1 cellular context compared by ENCODE assay signal in genomic region chr6:388202-388903, GRCh38.
TF ChIP-seq lines count a peak whose summit lies in the region.

No MANE protein-coding gene starts in this region.

TF ChIP-seq in HepG2, 621 proteins besides CTCF, POLR2A, EP300 and RAD21:
- TF ChIP-seq CEBPG (CRISPR knock-in tag; IDR thresholded peaks at IDR 0.05) (peak; percentile 60), FOSL2 (CRISPR knock-in tag; IDR thresholded peaks at IDR 0.05) (0 out of 2 replicates have a peak, but pooled peaks have one; percentile 18), CEBPB (IDR thresholded peaks at IDR 0.05; ENCODE audit: borderline replicate concordance, low read depth, low read length) (peak; percentile 88), PATZ1 (CRISPR knock-in tag; IDR thresholded peaks at IDR 0.05) (0 out of 2 replicates have a peak, but pooled peaks have one; percentile 15), ZNF749 (CRISPR knock-in tag; IDR thresholded peaks at IDR 0.05; ENCODE audit: borderline replicate concordance) (no peak), HDAC6 (IDR thresholded peaks at IDR 0.05; ENCODE audit: low read depth, low read length) (no peak), NFE2L1 (CRISPR knock-in tag; IDR thresholded peaks at IDR 0.05; ENCODE audit: borderline replicate concordance) (no peak), ATF4 (CRISPR knock-in tag; IDR thresholded peaks at IDR 0.05) (peak in 1 of 2 experiments; percentile 48; a peak in 1 of 4 replicates)
